9 cellular contexts compared by ENCODE assay signal in the genomic region with DNA sequence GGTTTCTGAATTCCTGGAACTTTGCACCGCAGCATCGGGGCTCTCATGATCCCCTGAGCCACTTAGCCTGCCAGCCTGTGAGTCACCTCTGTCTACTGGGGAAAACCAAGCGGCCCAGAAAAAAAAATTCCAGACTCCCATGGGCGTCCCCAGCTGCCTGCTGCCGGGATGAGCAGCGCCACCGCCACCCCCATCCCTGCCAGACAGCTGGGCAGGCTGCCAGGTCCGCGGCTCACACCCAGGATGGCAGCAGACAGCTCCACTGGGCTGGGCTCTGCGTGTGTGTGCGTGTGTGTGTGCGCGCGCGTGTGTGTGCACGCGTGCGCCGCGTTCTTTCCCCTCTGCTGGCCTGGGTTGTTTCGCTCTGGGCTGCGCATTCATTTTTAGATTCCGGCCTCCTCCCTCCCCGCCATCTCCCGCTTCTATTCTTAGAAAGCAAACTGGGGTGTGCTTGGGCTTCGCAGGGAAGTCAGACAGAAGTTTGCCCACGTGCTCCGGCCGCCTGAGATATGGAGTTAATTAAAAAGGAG. TPM values are rescaled to one million over a fixed set of nuclear protein-coding genes. Genes with fewer than 3 reads are reported as not detected.
DNase-seq lines count a peak whose midpoint lies in the region; ATAC-seq, FAIRE-seq and TF ChIP-seq lines count a peak whose summit lies in the region.
"Had no signal": no experiment of that assay in that cellular context is flagged by ENCODE, and none has a peak within 500 bp of the region (broad histone marks: within the 10 kb centered on the region; RNA-seq: fewer than 3 reads in every experiment).

No MANE protein-coding gene starts in this region.

- H3K27me3 ChIP-seq in HepG2 (ENCODE audit: control insufficient read depth in 1 of 2, insufficient read depth in 2 of 2, low read length in 2 of 2) = peaks cover 2 to 39% of the 10 kb centered on the region in 2 experiments; a peak in 4 of 5 replicates

- no peak for TF ChIP-seq EP300 in HepG2 (IDR thresholded peaks at IDR 0.05; ENCODE audit: low read depth in 2 of 2, low read length in 2 of 2)
- TF ChIP-seq EP300 in HepG2 (CRISPR knock-in tag; IDR thresholded peaks at IDR 0.05; ENCODE audit: borderline replicate concordance) = no peak

- DNase-seq in GM19239 (ENCODE audit: insufficient read length, low spot score) (peak; percentile 22), NCI-H2081 treated with DMSO at 0.1 percent for 48 hours (lab: John Stamatoyannopoulos, UW) (peak; percentile 5), cardiac fibroblast (ENCODE audit: low read depth in 2 of 2) (peak; percentile 62 to 66), HepG2 (ENCODE audit: low spot score) (peak; percentile 38)
- DNase-seq in activated CD4-positive, alpha-beta T cell treated with anti-CD3 and anti-CD28 coated beads for 1 hour = peak; percentile 27
- DNase-seq in stimulated activated CD4-positive, alpha-beta T cell treated with anti-CD3 and anti-CD28 coated beads, Interleukin-2, amount 100 ng/mL, for 48 hours = peak; percentile 28 to 40

- POLR2A ChIA-PET in HepG2 (lab: Yijun Ruan, JAX) = no interaction called here

- H2AFZ ChIP-seq in HepG2 (ENCODE audit: low read length) = no peak overlapping the region

- no peaks in the 10 kb centered on the region for H3K79me2 ChIP-seq in HepG2 (ENCODE audit: insufficient read depth, low read length)

- no peaks in the 10 kb centered on the region for H3K9me3 ChIP-seq in HepG2 (ENCODE audit: low read length)

- no peak for FAIRE-seq in GM19239 (lab: Jason Lieb, UNC)
- FAIRE-seq in HepG2 (lab: Jason Lieb, UNC) = no peak
- FAIRE-seq: G401.6 had no signal

- CTCF ChIA-PET in HepG2 (lab: Yijun Ruan, JAX; ENCODE audit: low intra/inter-chr PET ratio, low total read pairs) = no interaction called here

- no TSS peak for BruUV-seq in HepG2 (replicated peaks; lab: Mats Ljungman, UMichigan)

- no peak overlapping the region for H3K4me2 ChIP-seq in HepG2 (ENCODE audit: low read depth, low read length)

- H3K36me3 ChIP-seq in HepG2 (replicated peaks in 1 of 2; ENCODE audit: control insufficient read depth in 1 of 2, insufficient read depth in 2 of 2, low read length in 2 of 2) = no peaks in the 10 kb centered on the region

- WGBS in HepG2 (ENCODE audit: low lambda C conversion rate) = 42% methylated on average over 27 of the region's 29 CpGs

- peak overlapping the region; percentile 15; the same call in 1 of the 2 replicates for H3K27ac ChIP-seq in 22Rv1
- H3K27ac ChIP-seq in HepG2 (ENCODE audit: extremely low read length, insufficient read depth, low read length) = no peak overlapping the region

- H4K20me1 ChIP-seq in HepG2 (ENCODE audit: insufficient read depth, low read length) = no peaks in the 10 kb centered on the region

- TF ChIP-seq CTCF in 22Rv1 (IDR thresholded peaks at IDR 0.05) (no peak), cardiac fibroblast (IDR thresholded peaks at IDR 0.05; ENCODE audit: low read depth, low read length) (no peak), HepG2 (CRISPR knock-in tag; IDR thresholded peaks at IDR 0.05) (no peak)

- intact Hi-C loops in HepG2 (cut with micrococcal nuclease; ENCODE audit: unreplicated experiment) = no loop called here

- peak; percentile 42 for ATAC-seq in HepG2
- no peak for ATAC-seq in HG02763 (IDR thresholded peaks at IDR 0.05; ENCODE audit: unreplicated experiment)

- H3K4me1 ChIP-seq in HepG2 (ENCODE audit: insufficient read depth, low read length) = no peaks in the 10 kb centered on the region

- in situ Hi-C loops in HepG2 (cut with HindIII; ENCODE audit: extremely low pct_ligation_motif_present, low pct_unique_long_range_greater_than_20kb) = no loop called here

- H3K9ac ChIP-seq in HepG2 (ENCODE audit: insufficient read depth, low read depth, low read length) = no peak overlapping the region

- TF ChIP-seq RAD21 in HepG2 (CRISPR knock-in tag; IDR thresholded peaks at IDR 0.05) = no peak

- TF ChIP-seq POLR2A in HepG2 (IDR thresholded peaks at IDR 0.05; ENCODE audit: insufficient read depth in 1 of 2, low read depth in 2 of 2, low read length in 2 of 2) = no peak

- H3K4me3 ChIP-seq in cardiac fibroblast (replicated peaks in 1 of 2; ENCODE audit: low read depth in 2 of 2, low read length in 2 of 2) (peak overlapping the region; percentile 22 to 37), HepG2 (replicated peaks in 1 of 3; ENCODE audit: insufficient read depth in 1 of 3, low read depth in 2 of 3, low read length in 3 of 3) (no peak overlapping the region)

TF ChIP-seq in HepG2, 621 proteins besides CTCF, POLR2A, EP300 and RAD21:
- peak; percentile 11 for TF ChIP-seq HNRNPLL (IDR thresholded peaks at IDR 0.05; ENCODE audit: low read depth, low read length, poor library complexity, severe bottlenecking)
- TF ChIP-seq KLF6 (CRISPR knock-in tag; IDR thresholded peaks at IDR 0.05) = no peak
- TF ChIP-seq, protein P1, sequence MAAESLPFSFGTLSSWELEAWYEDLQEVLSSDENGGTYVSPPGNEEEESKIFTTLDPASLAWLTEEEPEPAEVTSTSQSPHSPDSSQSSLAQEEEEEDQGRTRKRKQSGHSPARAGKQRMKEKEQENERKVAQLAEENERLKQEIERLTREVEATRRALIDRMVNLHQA (CRISPR knock-in tag; IDR thresholded peaks at IDR 0.05) = no peak
- no peak for TF ChIP-seq GABPB1 (CRISPR knock-in tag; IDR thresholded peaks at IDR 0.05)
- TF ChIP-seq, protein P2, sequence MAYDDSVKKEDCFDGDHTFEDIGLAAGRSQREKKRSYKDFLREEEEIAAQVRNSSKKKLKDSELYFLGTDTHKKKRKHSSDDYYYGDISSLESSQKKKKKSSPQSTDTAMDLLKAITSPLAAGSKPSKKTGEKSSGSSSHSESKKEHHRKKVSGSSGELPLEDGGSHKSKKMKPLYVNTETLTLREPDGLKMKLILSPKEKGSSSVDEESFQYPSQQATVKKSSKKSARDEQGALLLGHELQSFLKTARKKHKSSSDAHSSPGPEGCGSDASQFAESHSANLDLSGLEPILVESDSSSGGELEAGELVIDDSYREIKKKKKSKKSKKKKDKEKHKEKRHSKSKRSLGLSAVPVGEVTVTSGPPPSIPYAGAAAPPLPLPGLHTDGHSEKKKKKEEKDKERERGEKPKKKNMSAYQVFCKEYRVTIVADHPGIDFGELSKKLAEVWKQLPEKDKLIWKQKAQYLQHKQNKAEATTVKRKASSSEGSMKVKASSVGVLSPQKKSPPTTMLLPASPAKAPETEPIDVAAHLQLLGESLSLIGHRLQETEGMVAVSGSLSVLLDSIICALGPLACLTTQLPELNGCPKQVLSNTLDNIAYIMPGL (CRISPR knock-in tag; IDR thresholded peaks at IDR 0.05; ENCODE audit: borderline replicate concordance in 1 of 2, low read depth in 1 of 2) = no peak

RNA-seq across cellular contexts. Expression of gene PMEPA1, which starts 38.9 kb away (rescaled TPM):
- not detected in 2 replicates for total RNA-seq in HepG2 (2016; rRNA removed; fragmentation: Illumina TruSeq; extraction: Trizol)
- not detected in 2 replicates for total RNA-seq in HepG2 (2016; cell fraction: cytosol; rRNA removed; fragmentation: Illumina TruSeq; extraction: Trizol; ENCODE audit: low read depth)
- not detected in 2 replicates for total RNA-seq in HepG2 (2016; cell fraction: insoluble cytoplasmic fraction; rRNA removed; fragmentation: Illumina TruSeq; extraction: Trizol)
- 0.31 TPM in 1 of 2 replicates, not detected in the other for total RNA-seq in HepG2 (2016; cell fraction: membrane; rRNA removed; fragmentation: Illumina TruSeq; extraction: Trizol)
- total RNA-seq in HepG2 (2016; cell fraction: nucleus; rRNA removed; fragmentation: Illumina TruSeq; extraction: Trizol) = not detected in 2 replicates
- polyA plus RNA-seq in HepG2 (2011; rRNA removed) = 0.08 TPM in 1 of 2 replicates, not detected in the other
- polyA plus RNA-seq in HepG2 (2011; cell fraction: cytosol; rRNA removed) = 0.03 TPM in 1 of 2 replicates, not detected in the other
- polyA plus RNA-seq in HepG2 (2011; cell fraction: nucleus; rRNA removed) = 0.12 and 0.16 TPM in 2 replicates
- polyA plus RNA-seq in HepG2 (2012) = not detected in 2 replicates
- polyA plus RNA-seq in HepG2 (2016; cell fraction: cytosol; fragmentation: Illumina TruSeq; extraction: Trizol; ENCODE audit: low read depth) = not detected in 2 replicates
- not detected in 2 replicates for polyA plus RNA-seq in HepG2 (2016; cell fraction: insoluble cytoplasmic fraction; fragmentation: Illumina TruSeq; extraction: Trizol; ENCODE audit: low read depth)
- 0.15 TPM in 1 of 2 replicates, not detected in the other for polyA plus RNA-seq in HepG2 (2016; cell fraction: membrane; fragmentation: Illumina TruSeq; extraction: Trizol; ENCODE audit: low read depth)
- not detected in 2 replicates for polyA plus RNA-seq in HepG2 (2016; cell fraction: nucleus; fragmentation: Illumina TruSeq; extraction: Trizol; ENCODE audit: insufficient read depth, low read depth)
- 0.20 and 7.8 TPM in 2 replicates for polyA minus RNA-seq in HepG2 (2011; rRNA and poly(A)+ RNA removed; ENCODE audit: low replicate concordance)
- 0.53 TPM in 1 of 2 replicates, not detected in the other for polyA minus RNA-seq in HepG2 (2011; cell fraction: cytosol; rRNA and poly(A)+ RNA removed)
- polyA minus RNA-seq in HepG2 (2011; cell fraction: nucleus; rRNA and poly(A)+ RNA removed) = 0.39 TPM in 1 of 2 replicates, not detected in the other

Comparison
In these comparisons a context has a peak if more than half of its experiments do, and no peak if none do; other contexts are left out.
1. DNase-seq: peak in every context shown above with its lines; median percentile 64 in cardiac fibroblast; 38 in HepG2; 34 in stimulated activated CD4-positive, alpha-beta T cell treated with anti-CD3 and anti-CD28 coated beads, Interleukin-2, amount 100 ng/mL, for 48 hours; 27 in activated CD4-positive, alpha-beta T cell treated with anti-CD3 and anti-CD28 coated beads for 1 hour; 22 in GM19239; 5 in NCI-H2081 treated with DMSO at 0.1 percent for 48 hours.
2. H3K4me3 ChIP-seq: peak in cardiac fibroblast (2 of 2); none in HepG2 (0 of 3).